Comparison of ENCODE assay signal across 17 cellular contexts in the genomic region with DNA sequence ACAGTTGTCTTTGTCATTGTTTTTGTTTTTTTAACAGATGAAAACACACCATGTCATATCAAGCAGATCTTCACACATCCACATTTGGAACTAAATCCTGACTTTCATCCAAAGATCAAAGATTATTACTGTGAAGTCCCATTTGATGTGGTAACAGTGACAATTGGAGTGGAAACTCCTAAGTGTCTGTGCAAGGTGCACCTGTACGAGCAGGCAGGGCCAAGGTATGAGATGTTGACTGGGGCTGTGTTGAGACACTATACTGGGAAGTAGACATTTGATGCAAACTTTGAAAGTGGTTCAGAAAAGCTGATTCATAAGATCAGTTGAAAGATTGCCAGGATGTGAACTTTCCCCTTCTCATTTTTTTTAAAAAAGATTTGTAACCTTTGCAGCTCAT.
"Had no signal": no experiment of that assay in that cellular context is flagged by ENCODE, and none has a peak within 500 bp of the region (broad histone marks: within the 10 kb centered on the region; RNA-seq: fewer than 3 reads in every experiment).

No MANE protein-coding gene starts in this region.

- H3K9me3 ChIP-seq: esophagus muscularis mucosa, heart left ventricle, psoas muscle, stomach had no signal

- DNase-seq: activated CD4-positive, alpha-beta T cell treated with anti-CD3 and anti-CD28 coated beads for 4 hours; activated CD8-positive, alpha-beta memory T cell treated with anti-CD3 and anti-CD28 coated beads, Interleukin-2, amount 10 ng/mL, durations not matched to agents 7 days and 5 days; heart left ventricle; left ventricle myocardium superior; nephron progenitor cell; psoas muscle; stimulated activated CD4-positive, alpha-beta T cell treated with anti-CD3 and anti-CD28 coated beads, Interleukin-2, amount 100 ng/mL, for 48 hours; stomach; SW 1271; T-helper 9 cell had no signal

- H3K4me3 Mint-ChIP-seq: activated CD8-positive, alpha-beta memory T cell treated with anti-CD3 and anti-CD28 coated beads, Interleukin-2, amount 10 ng/mL, durations not matched to agents 7 days and 5 days; nephron progenitor cell had no signal

- H3K27me3 ChIP-seq: cardiac muscle cell, esophagus muscularis mucosa, heart left ventricle, stomach had no signal

- ATAC-seq: activated CD8-positive, alpha-beta memory T cell treated with anti-CD3 and anti-CD28 coated beads, Interleukin-2, amount 10 ng/mL, durations not matched to agents 7 days and 5 days; heart left ventricle; left ventricle myocardium superior; psoas muscle; sciatic nerve had no signal

- H3K27ac ChIP-seq: cardiac muscle cell, esophagus muscularis mucosa, heart left ventricle, psoas muscle, stomach had no signal

- FAIRE-seq: endometrium, frontal cortex, islet of Langerhans, urothelium cell line had no signal

- H3K9me3 Mint-ChIP-seq: nephron progenitor cell had no signal

- H3K4me3 ChIP-seq: cardiac muscle cell, esophagus muscularis mucosa, heart left ventricle, psoas muscle, stomach had no signal

- H3K27ac Mint-ChIP-seq: activated CD8-positive, alpha-beta memory T cell treated with anti-CD3 and anti-CD28 coated beads, Interleukin-2, amount 10 ng/mL, durations not matched to agents 7 days and 5 days; nephron progenitor cell had no signal

- H3K36me3 Mint-ChIP-seq: activated CD8-positive, alpha-beta memory T cell treated with anti-CD3 and anti-CD28 coated beads, Interleukin-2, amount 10 ng/mL, durations not matched to agents 7 days and 5 days had no signal

- H3K4me1 Mint-ChIP-seq: nephron progenitor cell had no signal

- H3K36me3 ChIP-seq: cardiac muscle cell had no signal

- H3K4me1 ChIP-seq: esophagus muscularis mucosa, heart left ventricle, psoas muscle, stomach had no signal
